8 cellular contexts compared by ENCODE assay signal in the genomic region with DNA sequence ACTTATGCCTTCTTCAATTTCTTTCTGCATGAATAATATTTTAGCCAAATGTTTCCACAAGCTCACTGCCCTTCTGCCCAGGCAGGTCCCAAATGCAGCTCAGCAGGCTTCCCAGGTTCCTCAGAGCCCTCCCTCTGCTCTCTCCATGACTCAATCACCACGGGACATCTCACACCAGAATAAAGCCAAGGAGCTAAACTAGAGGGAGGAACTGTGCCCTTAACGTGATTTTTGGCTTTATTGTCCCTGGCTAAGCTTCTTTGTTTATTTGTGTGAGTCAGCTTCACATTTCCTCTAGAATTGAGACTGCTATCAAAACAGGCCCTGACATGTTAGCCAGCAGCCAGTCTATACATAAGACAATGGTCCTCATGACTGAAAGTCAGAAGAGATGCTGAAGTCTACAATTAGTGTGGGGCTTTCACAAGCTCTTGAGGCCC.
DNase-seq lines count a peak whose midpoint lies in the region; ATAC-seq and TF ChIP-seq lines count a peak whose summit lies in the region.

No MANE protein-coding gene starts in this region.

- no peak overlapping the region for H3K27ac ChIP-seq in body of pancreas

- H3K9me3 Mint-ChIP-seq in glutamatergic neuron (ENCODE audit: unreplicated experiment) (no peaks in the 10 kb centered on the region), Caco-2 (ENCODE audit: unreplicated experiment) (no peaks in the 10 kb centered on the region)

- H3K4me3 ChIP-seq in Caco-2 (ENCODE audit: low read depth, low read length) (no peak overlapping the region), body of pancreas (no peak overlapping the region)

- no peaks in the 10 kb centered on the region for H3K4me1 ChIP-seq in Caco-2
- H3K4me1 ChIP-seq in body of pancreas = peaks cover 16% of the 10 kb centered on the region

- ATAC-seq in GM18520 (IDR thresholded peaks at IDR 0.05; ENCODE audit: unreplicated experiment) = peak; percentile 44
- ATAC-seq in HG03439 (IDR thresholded peaks at IDR 0.05; ENCODE audit: unreplicated experiment) = peak; percentile 62
- no peak for ATAC-seq in GM18909 (IDR thresholded peaks at IDR 0.05; ENCODE audit: poor library complexity, unreplicated experiment)
- ATAC-seq in body of pancreas = no peak

- no TSS peak for BruUV-seq in Caco-2 (replicated peaks; lab: Mats Ljungman, UMichigan)

- intact Hi-C loops in Caco-2 (cut with micrococcal nuclease; ENCODE audit: unreplicated experiment) (no loop called here), body of pancreas (cut with DNase I) (no loop called here)

- H3K36me3 Mint-ChIP-seq in glutamatergic neuron (ENCODE audit: unreplicated experiment) (no peaks in the 10 kb centered on the region), Caco-2 (ENCODE audit: insufficient read depth, unreplicated experiment) (no peaks in the 10 kb centered on the region)

- POLR2A ChIA-PET in Caco-2 (lab: Charles Lee) = no interaction called here

- H3K4me3 Mint-ChIP-seq in glutamatergic neuron (ENCODE audit: unreplicated experiment) = no peak overlapping the region
- H3K4me3 Mint-ChIP-seq in Caco-2 (ENCODE audit: unreplicated experiment) = no peak overlapping the region

- H3K27ac Mint-ChIP-seq in glutamatergic neuron (ENCODE audit: unreplicated experiment) (no peak overlapping the region), Caco-2 (ENCODE audit: unreplicated experiment) (no peak overlapping the region)

- TF ChIP-seq CTCF in glutamatergic neuron (IDR thresholded peaks at IDR 0.05; ENCODE audit: partially characterized antibody, unreplicated experiment) (no peak), Caco-2 (IDR thresholded peaks at IDR 0.05; ENCODE audit: insufficient read depth in 1 of 2, low read depth in 1 of 2, low read length in 1 of 2, severe bottlenecking in 1 of 2, unreplicated experiment in 1 of 2) (no peak), body of pancreas (IDR thresholded peaks at IDR 0.05) (no peak)

- DNase-seq in astrocyte of the hippocampus (ENCODE audit: low read depth, low spot score) (peak; percentile 80), pulmonary artery endothelial cell (ENCODE audit: low read depth, low spot score) (peak; percentile 67), glutamatergic neuron (no peak), Caco-2 (no peak), body of pancreas (no peak)

- H3K36me3 ChIP-seq in Caco-2 (ENCODE audit: control insufficient read depth, insufficient read depth, low read length) (no peaks in the 10 kb centered on the region), body of pancreas (replicated peaks in 1 of 2; ENCODE audit: insufficient read depth in 1 of 2, low read depth in 2 of 2) (no peaks in the 10 kb centered on the region)

- no peaks in the 10 kb centered on the region for H3K9me3 ChIP-seq in Caco-2
- no peaks in the 10 kb centered on the region for H3K9me3 ChIP-seq in body of pancreas

- CTCF ChIA-PET in Caco-2 (lab: Charles Lee) = no interaction called here

- no peaks in the 10 kb centered on the region for H3K27me3 ChIP-seq in Caco-2 (replicated peaks; ENCODE audit: control insufficient read depth, insufficient read depth, low read length)
- no peaks in the 10 kb centered on the region for H3K27me3 ChIP-seq in body of pancreas

- 36 to 44% methylated on average over 2 of the region's 2 CpGs for WGBS in body of pancreas, 2 donors

- TF ChIP-seq POLR2A in body of pancreas (IDR thresholded peaks at IDR 0.05) = no peak

- H3K4me1 Mint-ChIP-seq in glutamatergic neuron (ENCODE audit: low read depth, unreplicated experiment) (peaks cover 7% of the 10 kb centered on the region), Caco-2 (ENCODE audit: low read depth, unreplicated experiment) (no peaks in the 10 kb centered on the region)

- H3K27me3 Mint-ChIP-seq in glutamatergic neuron (ENCODE audit: unreplicated experiment) (no peaks in the 10 kb centered on the region), Caco-2 (ENCODE audit: insufficient read depth, unreplicated experiment) (peaks cover 4% of the 10 kb centered on the region)

Comparison
In these comparisons a context has a peak if more than half of its experiments do, and no peak if none do; other contexts are left out.
1. ATAC-seq: peak in GM18520 (single experiment) and HG03439 (single experiment); none in GM18909 (single experiment) and body of pancreas (single experiment).
2. DNase-seq: peak in astrocyte of the hippocampus (single experiment) and pulmonary artery endothelial cell (single experiment); none in glutamatergic neuron (single experiment), Caco-2 (0 of 2) and body of pancreas (0 of 4).